8 cellular contexts compared by ENCODE assay signal in genomic region chr1:211577826-211578639, GRCh38. TPM values are rescaled to one million over a fixed set of nuclear protein-coding genes. Genes with fewer than 3 reads are reported as not detected.
A peak's percentile ranks its signal among the peaks of the same experiment; 100 is the strongest.
DNase-seq lines count a peak whose midpoint lies in the region; ATAC-seq lines count a peak whose summit lies in the region.

No MANE protein-coding gene starts in this region.

- H3K79me2 ChIP-seq in mesendoderm (ENCODE audit: control insufficient read depth, insufficient read depth, low read length) = peaks cover 27% of the 10 kb centered on the region

- peak overlapping the region; percentile 97 for H3K4me3 ChIP-seq in effector memory CD4-positive, alpha-beta T cell (ENCODE audit: insufficient read depth, low read depth, low read length, poor library complexity, severe bottlenecking)
- peak overlapping the region; percentile 86 for H3K4me3 ChIP-seq in mesendoderm (ENCODE audit: low read length)

- H3K4ac ChIP-seq in mesendoderm (ENCODE audit: low read depth, low read length) = peak overlapping the region; percentile 4

- no peaks in the 10 kb centered on the region for H3K79me1 ChIP-seq in mesendoderm (ENCODE audit: low read length)

- H4K5ac ChIP-seq in mesendoderm (ENCODE audit: low read length) = no peak overlapping the region

- H3K27ac ChIP-seq in effector memory CD4-positive, alpha-beta T cell (ENCODE audit: insufficient read depth, low read length, poor library complexity, severe bottlenecking) = peak overlapping the region; percentile 79
- no peak overlapping the region for H3K27ac ChIP-seq in mesendoderm (ENCODE audit: low read depth, low read length)

- H3K56ac ChIP-seq in mesendoderm (ENCODE audit: low read length) = peak overlapping the region; percentile 91

- peak overlapping the region; percentile 90 for H3K23ac ChIP-seq in mesendoderm (ENCODE audit: low read length)

- no peak overlapping the region for H4K8ac ChIP-seq in mesendoderm (ENCODE audit: low read depth, low read length)

- H2BK15ac ChIP-seq in mesendoderm (replicated peaks; ENCODE audit: low read depth) = no peak overlapping the region

- H3K18ac ChIP-seq in mesendoderm (ENCODE audit: low read length) = peak overlapping the region; percentile 35

- H3K4me2 ChIP-seq in mesendoderm (ENCODE audit: low read length) = peak overlapping the region; percentile 45

- H2BK5ac ChIP-seq in mesendoderm (ENCODE audit: low read length) = no peak overlapping the region

- no peak overlapping the region for H2AK5ac ChIP-seq in mesendoderm (ENCODE audit: low read length)

- WGBS in mesendoderm (ENCODE audit: extremely low coverage, insufficient coverage, low lambda C conversion rate) = no CpG with 5 or more reads among the region's 75 CpGs

- no peaks in the 10 kb centered on the region for H3K9me3 ChIP-seq in effector memory CD4-positive, alpha-beta T cell (ENCODE audit: control insufficient read depth, low read length)

- H2BK120ac ChIP-seq in mesendoderm (ENCODE audit: low read depth, low read length) = no peak overlapping the region

- peaks cover 18% of the 10 kb centered on the region for H3K4me1 ChIP-seq in effector memory CD4-positive, alpha-beta T cell (ENCODE audit: control insufficient read depth, insufficient read depth, low read length, poor library complexity, severe bottlenecking)
- peaks cover 6% of the 10 kb centered on the region for H3K4me1 ChIP-seq in mesendoderm (ENCODE audit: control insufficient read depth, low read depth, low read length)

- DNase-seq in Ammon's horn (ENCODE audit: low spot score) = peak; percentile 78
- DNase-seq in NCI-H526 treated with DMSO at 0.1 percent for 48 hours (lab: John Stamatoyannopoulos, UW) = peak; percentile 28
- DNase-seq in activated CD8-positive, alpha-beta memory T cell treated with anti-CD3 and anti-CD28 coated beads for 1 hour (ENCODE audit: extremely low read depth in 1 of 2, low read depth in 1 of 2) = peak; percentile 35 to 64
- DNase-seq in effector memory CD4-positive, alpha-beta T cell = peak; percentile 56 to 67 (median 64)
- peak; percentile 90 for DNase-seq in mesendoderm
- peak; percentile 50 for DNase-seq in stimulated activated CD8-positive, alpha-beta memory T cell treated with anti-CD3 and anti-CD28 coated beads, Interleukin-15, amount 100 ng/mL, for 24 hours (ENCODE audit: low read depth)

- H3K9ac ChIP-seq in mesendoderm (ENCODE audit: low read length) = peak overlapping the region; percentile 87

- peaks cover 2% of the 10 kb centered on the region for H3K36me3 ChIP-seq in effector memory CD4-positive, alpha-beta T cell (ENCODE audit: control insufficient read depth, insufficient read depth, low read length)
- H3K36me3 ChIP-seq in mesendoderm (ENCODE audit: control insufficient read depth, insufficient read depth, low read length) = no peaks in the 10 kb centered on the region

- H3K27me3 ChIP-seq in effector memory CD4-positive, alpha-beta T cell (replicated peaks; ENCODE audit: control insufficient read depth, insufficient read depth, low read length, poor library complexity, severe bottlenecking) = no peaks in the 10 kb centered on the region
- H3K27me3 ChIP-seq in mesendoderm (ENCODE audit: insufficient read depth, low read length, poor library complexity) = no peaks in the 10 kb centered on the region

- peak; percentile 21 for ATAC-seq in GM18870 (IDR thresholded peaks at IDR 0.05; ENCODE audit: unreplicated experiment)
- ATAC-seq in HG03135 (IDR thresholded peaks at IDR 0.05; ENCODE audit: unreplicated experiment) = peak; percentile 28

RNA-seq across cellular contexts. Expression of gene SLC30A1, which starts 0.9 kb away (rescaled TPM):
- polyA plus RNA-seq in mesendoderm (2013, experiment 1 of 2) = 11.3 TPM
- polyA plus RNA-seq in mesendoderm (2013, experiment 2 of 2) = 10.4 TPM

Comparison
In these comparisons a context has a peak if more than half of its experiments do, and no peak if none do; other contexts are left out.
1. DNase-seq: peak in every context shown above with its lines; median percentile 90 in mesendoderm; 78 in Ammon's horn; 64 in effector memory CD4-positive, alpha-beta T cell; 50 in stimulated activated CD8-positive, alpha-beta memory T cell treated with anti-CD3 and anti-CD28 coated beads, Interleukin-15, amount 100 ng/mL, for 24 hours; 50 in activated CD8-positive, alpha-beta memory T cell treated with anti-CD3 and anti-CD28 coated beads for 1 hour; 28 in NCI-H526 treated with DMSO at 0.1 percent for 48 hours.